Comparison of ENCODE assay signal across 19 cellular contexts in the genomic region with DNA sequence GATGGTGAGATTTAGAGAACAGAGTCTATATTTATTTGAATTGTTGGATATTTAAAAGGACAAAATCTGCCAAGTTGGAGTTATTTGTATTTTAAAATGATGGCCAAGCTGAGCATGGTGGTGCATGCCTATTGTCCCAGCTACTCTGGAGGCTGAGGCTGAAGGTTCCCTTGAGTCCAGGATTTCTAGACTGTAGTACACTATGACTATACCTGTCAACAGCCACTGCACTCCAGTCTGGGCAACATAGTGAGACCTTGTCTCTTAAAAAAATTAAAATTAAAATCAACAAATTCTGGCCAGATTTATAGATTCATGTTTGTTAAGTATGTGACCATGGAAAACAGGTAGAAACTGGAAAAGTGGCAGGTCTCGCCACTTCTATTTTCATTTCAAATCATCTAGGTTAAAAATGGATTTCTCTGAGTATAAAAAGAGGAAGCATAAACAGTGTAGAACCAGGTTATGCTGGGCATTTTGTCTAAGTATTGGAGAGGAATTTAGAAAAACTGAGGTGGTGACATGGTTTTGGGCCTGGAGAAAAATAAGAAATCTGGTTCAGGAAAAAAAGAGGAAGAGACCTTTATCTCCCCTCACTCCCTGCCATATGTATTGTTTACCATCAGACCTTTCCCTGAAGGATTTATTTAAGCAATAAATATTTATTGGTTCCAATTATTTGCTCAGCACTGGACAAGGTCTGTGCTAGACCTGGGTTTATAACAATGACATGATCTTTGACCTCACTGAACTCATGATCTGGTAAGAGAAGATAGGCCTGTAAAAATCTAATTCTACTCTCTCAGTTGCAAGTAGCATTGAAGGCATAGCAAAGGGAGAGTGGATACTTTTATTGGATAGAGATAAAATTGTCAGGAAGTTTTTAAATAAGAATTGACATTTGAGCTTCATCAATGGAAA.
"Had no signal": no experiment of that assay in that cellular context is flagged by ENCODE, and none has a peak within 500 bp of the region (broad histone marks: within the 10 kb centered on the region; RNA-seq: fewer than 3 reads in every experiment).

No MANE protein-coding gene starts in this region.

- H3K27me3 Mint-ChIP-seq: activated CD8-positive, alpha-beta T cell treated with anti-CD3 and anti-CD28 coated beads for 36 hours; activated naive CD8-positive, alpha-beta T cell treated with anti-CD3 and anti-CD28 coated beads, Interleukin-2, amount 10 ng/mL, durations not matched to agents 7 days and 5 days; effector memory CD8-positive, alpha-beta T cell had no signal

- H3K36me3 Mint-ChIP-seq: activated naive CD8-positive, alpha-beta T cell treated with anti-CD3 and anti-CD28 coated beads, Interleukin-2, amount 10 ng/mL, durations not matched to agents 7 days and 5 days; immature natural killer cell; natural killer cell had no signal

- H3K4me3 Mint-ChIP-seq: activated CD4-positive, alpha-beta T cell treated with anti-CD3 and anti-CD28 coated beads, Interleukin-2, amount 10 ng/mL, durations not matched to agents 24 days and 14 days; activated CD8-positive, alpha-beta T cell treated with anti-CD3 and anti-CD28 coated beads for 36 hours; activated naive CD8-positive, alpha-beta T cell treated with anti-CD3 and anti-CD28 coated beads, Interleukin-2, amount 10 ng/mL, durations not matched to agents 7 days and 5 days; activated T-helper 17 cell treated with anti-CD3 and anti-CD28 coated beads, Interleukin-2, amount 50 U/mL, for 72 hours; effector memory CD8-positive, alpha-beta T cell; immature natural killer cell; natural killer cell had no signal

- H3K36me3 ChIP-seq: esophagus squamous epithelium, lower lobe of right lung, neutrophil, tibial nerve, uterus had no signal

- H3K27ac ChIP-seq: body of pancreas, esophagus squamous epithelium, lower lobe of right lung, neutrophil, tibial nerve, uterus had no signal

- H3K9me3 Mint-ChIP-seq: activated CD4-positive, alpha-beta T cell treated with anti-CD3 and anti-CD28 coated beads, Interleukin-2, amount 10 ng/mL, durations not matched to agents 24 days and 14 days; activated CD8-positive, alpha-beta T cell treated with anti-CD3 and anti-CD28 coated beads for 36 hours; activated naive CD8-positive, alpha-beta T cell treated with anti-CD3 and anti-CD28 coated beads, Interleukin-2, amount 10 ng/mL, durations not matched to agents 7 days and 5 days; activated T-helper 17 cell treated with anti-CD3 and anti-CD28 coated beads, Interleukin-2, amount 50 U/mL, for 72 hours; effector memory CD8-positive, alpha-beta T cell had no signal

- DNase-seq: activated CD4-positive, alpha-beta T cell treated with anti-CD3 and anti-CD28 coated beads, Interleukin-2, amount 10 ng/mL, durations not matched to agents 24 days and 14 days; activated CD8-positive, alpha-beta T cell treated with anti-CD3 and anti-CD28 coated beads for 36 hours; activated naive CD4-positive, alpha-beta T cell; activated naive CD8-positive, alpha-beta T cell treated with anti-CD3 and anti-CD28 coated beads, Interleukin-2, amount 10 ng/mL, durations not matched to agents 7 days and 5 days; activated T-cell treated with anti-CD3 and anti-CD28 coated beads, Interleukin-2, amount 50 U/mL, for 1 hour; body of pancreas; effector memory CD8-positive, alpha-beta T cell; esophagus squamous epithelium; immature natural killer cell; lower lobe of right lung; natural killer cell; retina; stimulated activated CD4-positive, alpha-beta T cell treated with anti-CD3 and anti-CD28 coated beads, Interleukin-2, amount 100 ng/mL, for 24 hours; stimulated activated naive CD8-positive, alpha-beta T cell treated with anti-CD3 and anti-CD28 coated beads, Interleukin-15, Interleukin-2, amounts not matched to agents 100 U/mL and 50 U/mL, for 24 hours; substantia nigra; uterus had no signal

- ATAC-seq: activated CD8-positive, alpha-beta T cell treated with anti-CD3 and anti-CD28 coated beads for 36 hours; activated T-helper 17 cell treated with anti-CD3 and anti-CD28 coated beads, Interleukin-2, amount 50 U/mL, for 72 hours; body of pancreas; effector memory CD8-positive, alpha-beta T cell; lower lobe of right lung; natural killer cell; stimulated activated naive CD8-positive, alpha-beta T cell treated with anti-CD3 and anti-CD28 coated beads, Interleukin-15, Interleukin-2, amounts not matched to agents 100 U/mL and 50 U/mL, for 24 hours had no signal

- H3K4me1 Mint-ChIP-seq: activated CD4-positive, alpha-beta T cell treated with anti-CD3 and anti-CD28 coated beads, Interleukin-2, amount 10 ng/mL, durations not matched to agents 24 days and 14 days; activated naive CD8-positive, alpha-beta T cell treated with anti-CD3 and anti-CD28 coated beads, Interleukin-2, amount 10 ng/mL, durations not matched to agents 7 days and 5 days; activated T-helper 17 cell treated with anti-CD3 and anti-CD28 coated beads, Interleukin-2, amount 50 U/mL, for 72 hours; immature natural killer cell; natural killer cell had no signal

- H3K27ac Mint-ChIP-seq: activated CD4-positive, alpha-beta T cell treated with anti-CD3 and anti-CD28 coated beads, Interleukin-2, amount 10 ng/mL, durations not matched to agents 24 days and 14 days; activated CD8-positive, alpha-beta T cell treated with anti-CD3 and anti-CD28 coated beads for 36 hours; activated naive CD8-positive, alpha-beta T cell treated with anti-CD3 and anti-CD28 coated beads, Interleukin-2, amount 10 ng/mL, durations not matched to agents 7 days and 5 days; activated T-helper 17 cell treated with anti-CD3 and anti-CD28 coated beads, Interleukin-2, amount 50 U/mL, for 72 hours; effector memory CD8-positive, alpha-beta T cell; immature natural killer cell; natural killer cell had no signal

- H3K4me1 ChIP-seq: body of pancreas, esophagus squamous epithelium, uterus had no signal

- H3K27me3 ChIP-seq: body of pancreas, esophagus squamous epithelium, tibial nerve, uterus had no signal

- H3K4me3 ChIP-seq: body of pancreas, esophagus squamous epithelium, lower lobe of right lung, tibial nerve, uterus had no signal

- H3K9me3 ChIP-seq: body of pancreas, esophagus squamous epithelium, lower lobe of right lung, neutrophil, tibial nerve, uterus had no signal
